In the genomic region with DNA sequence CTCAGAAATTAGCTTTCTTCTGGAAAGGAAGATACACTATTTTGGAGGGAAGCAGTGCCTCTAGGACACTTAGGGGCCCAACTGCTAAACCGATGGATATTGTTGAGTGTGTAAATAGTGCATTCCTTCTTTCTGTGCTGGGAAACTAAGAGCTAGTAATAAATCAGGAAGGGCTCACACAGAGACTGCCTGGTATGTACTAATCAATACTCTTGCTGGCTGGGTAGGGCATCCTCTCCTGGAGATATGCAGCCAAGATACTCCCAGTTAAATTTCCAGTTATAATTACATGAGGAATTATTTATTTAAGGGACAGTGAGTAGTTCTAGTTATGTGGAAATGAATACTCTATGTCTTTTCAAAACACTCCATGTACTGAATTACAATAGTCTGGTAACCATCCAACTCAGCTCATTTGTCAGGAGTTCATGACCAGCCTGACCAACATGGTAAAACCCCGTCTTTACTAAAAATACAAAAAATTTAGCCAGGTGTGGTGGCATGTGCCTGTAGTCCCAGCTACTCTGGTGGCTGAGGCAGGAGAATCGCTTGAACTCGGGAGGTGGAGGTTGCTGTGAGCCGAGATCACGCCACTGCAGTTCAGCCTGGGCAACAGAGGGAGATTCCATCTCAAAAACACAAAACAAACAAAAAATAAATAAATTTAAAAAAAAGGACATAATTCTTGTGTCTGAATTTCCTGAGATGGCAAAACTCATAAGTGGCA, we compare ENCODE assay signal across 16 cellular contexts.
A peak's percentile ranks its signal among the peaks of the same experiment; 100 is the strongest.
DNase-seq lines count a peak whose midpoint lies in the region; ATAC-seq and TF ChIP-seq lines count a peak whose summit lies in the region.
"Had no signal": no experiment of that assay in that cellular context is flagged by ENCODE, and none has a peak within 500 bp of the region (broad histone marks: within the 10 kb centered on the region; RNA-seq: fewer than 3 reads in every experiment).

No MANE protein-coding gene starts in this region.

- peak overlapping the region; percentile 43 for H3K4me3 Mint-ChIP-seq in activated naive CD4-positive, alpha-beta T cell treated with anti-CD3 and anti-CD28 coated beads, Interleukin-2, amount 10 ng/mL, durations not matched to agents 7 days and 5 days
- H3K4me3 Mint-ChIP-seq in activated CD4-positive, alpha-beta memory T cell treated with anti-CD3 and anti-CD28 coated beads, Interleukin-2, amount 10 ng/mL, durations not matched to agents 7 days and 5 days = peak overlapping the region; percentile 49
- H3K4me3 Mint-ChIP-seq in progenitor cell of endocrine pancreas (ENCODE audit: low read depth) = peak overlapping the region; percentile 58
- no peak overlapping the region for H3K4me3 Mint-ChIP-seq in stimulated activated naive B cell treated with anti-CD40 and anti-IgM and Interleukin-4, amounts not matched to agents 10 μg/mL and 1 μg/mL and 100 μg/mL, for 72 hours

- peaks cover 68% of the 10 kb centered on the region for H3K4me1 Mint-ChIP-seq in activated naive CD4-positive, alpha-beta T cell treated with anti-CD3 and anti-CD28 coated beads, Interleukin-2, amount 10 ng/mL, durations not matched to agents 7 days and 5 days
- peaks cover 60% of the 10 kb centered on the region for H3K4me1 Mint-ChIP-seq in activated CD4-positive, alpha-beta memory T cell treated with anti-CD3 and anti-CD28 coated beads, Interleukin-2, amount 10 ng/mL, durations not matched to agents 7 days and 5 days
- H3K4me1 Mint-ChIP-seq in progenitor cell of endocrine pancreas (ENCODE audit: low read depth) = peaks cover 44% of the 10 kb centered on the region
- H3K4me1 Mint-ChIP-seq in stimulated activated naive B cell treated with anti-CD40 and anti-IgM and Interleukin-4, amounts not matched to agents 10 μg/mL and 1 μg/mL and 100 μg/mL, for 72 hours = peaks cover 22 to 53% of the 10 kb centered on the region in 2 donors

- no peaks in the 10 kb centered on the region for H3K9me3 ChIP-seq in Loucy (ENCODE audit: insufficient read depth, low read depth, low read length)
- H3K9me3 ChIP-seq: heart left ventricle, Peyer's patch had no signal

- ATAC-seq in stimulated activated naive B cell treated with anti-CD40 and anti-IgM and Interleukin-4, amounts not matched to agents 10 μg/mL and 1 μg/mL and 100 μg/mL, for 72 hours (replicated peaks) = no peak
- ATAC-seq in HG03342 (IDR thresholded peaks at IDR 0.05; ENCODE audit: unreplicated experiment) = no peak
- ATAC-seq: heart left ventricle had no signal

- no peak overlapping the region for H2AFZ ChIP-seq in Loucy (ENCODE audit: low read length)

- H3F3A ChIP-seq in Loucy (ENCODE audit: low read depth) = peaks cover 21% of the 10 kb centered on the region

- H3K79me2 ChIP-seq in Loucy (ENCODE audit: insufficient read depth, low read length) = peaks cover 13% of the 10 kb centered on the region; the same call in 1 of the 2 replicates

- peak overlapping the region; percentile 99 for H3K27ac Mint-ChIP-seq in activated naive CD4-positive, alpha-beta T cell treated with anti-CD3 and anti-CD28 coated beads, Interleukin-2, amount 10 ng/mL, durations not matched to agents 7 days and 5 days
- peak overlapping the region; percentile 100 for H3K27ac Mint-ChIP-seq in activated CD4-positive, alpha-beta memory T cell treated with anti-CD3 and anti-CD28 coated beads, Interleukin-2, amount 10 ng/mL, durations not matched to agents 7 days and 5 days
- peak overlapping the region; percentile 98 for H3K27ac Mint-ChIP-seq in progenitor cell of endocrine pancreas
- no peak overlapping the region for H3K27ac Mint-ChIP-seq in stimulated activated naive B cell treated with anti-CD40 and anti-IgM and Interleukin-4, amounts not matched to agents 10 μg/mL and 1 μg/mL and 100 μg/mL, for 72 hours
- H3K27ac Mint-ChIP-seq: CD14-positive monocyte had no signal

- POLR2A ChIA-PET in activated CD4-positive, alpha-beta memory T cell treated with anti-CD3 and anti-CD28 coated beads, Interleukin-2, amount 10 ng/mL, durations not matched to agents 7 days and 5 days (lab: Charles Lee) = interaction anchor here (0.9 to 11.2 kb wide), 22 partner anchors 10 to 1786 kb away, joined by 3 to 1218 read pairs (median 82); a partner anchor contains a TSS

- H3K27me3 Mint-ChIP-seq in activated naive CD4-positive, alpha-beta T cell treated with anti-CD3 and anti-CD28 coated beads, Interleukin-2, amount 10 ng/mL, durations not matched to agents 7 days and 5 days = peaks cover 5% of the 10 kb centered on the region
- no peaks in the 10 kb centered on the region for H3K27me3 Mint-ChIP-seq in activated CD4-positive, alpha-beta memory T cell treated with anti-CD3 and anti-CD28 coated beads, Interleukin-2, amount 10 ng/mL, durations not matched to agents 7 days and 5 days
- H3K27me3 Mint-ChIP-seq in progenitor cell of endocrine pancreas = no peaks in the 10 kb centered on the region
- H3K27me3 Mint-ChIP-seq in stimulated activated naive B cell treated with anti-CD40 and anti-IgM and Interleukin-4, amounts not matched to agents 10 μg/mL and 1 μg/mL and 100 μg/mL, for 72 hours = peaks cover 0 to 5% of the 10 kb centered on the region in 2 donors
- H3K27me3 Mint-ChIP-seq: activated B cell treated with CpG ODN at 0.5 μM for 24 hours had no signal

- peak overlapping the region; percentile 92 for H3K9ac ChIP-seq in Loucy (ENCODE audit: low read depth, low read length, poor library complexity, severe bottlenecking)

- peak overlapping the region; percentile 91 for H3K4me2 ChIP-seq in Loucy (ENCODE audit: low read depth, low read length, poor library complexity, severe bottlenecking)

- no peaks in the 10 kb centered on the region for H4K20me1 ChIP-seq in Loucy (ENCODE audit: insufficient read depth, low read length, poor library complexity, severe bottlenecking)

- H3K36me3 Mint-ChIP-seq in activated naive CD4-positive, alpha-beta T cell treated with anti-CD3 and anti-CD28 coated beads, Interleukin-2, amount 10 ng/mL, durations not matched to agents 7 days and 5 days = peaks cover 10% of the 10 kb centered on the region
- H3K36me3 Mint-ChIP-seq in activated CD4-positive, alpha-beta memory T cell treated with anti-CD3 and anti-CD28 coated beads, Interleukin-2, amount 10 ng/mL, durations not matched to agents 7 days and 5 days (ENCODE audit: low read depth) = peaks cover 18% of the 10 kb centered on the region
- H3K36me3 Mint-ChIP-seq in progenitor cell of endocrine pancreas (ENCODE audit: insufficient read depth) = no peaks in the 10 kb centered on the region
- peaks cover 11 to 25% of the 10 kb centered on the region in 2 donors for H3K36me3 Mint-ChIP-seq in stimulated activated naive B cell treated with anti-CD40 and anti-IgM and Interleukin-4, amounts not matched to agents 10 μg/mL and 1 μg/mL and 100 μg/mL, for 72 hours
- H3K36me3 Mint-ChIP-seq: CD14-positive monocyte had no signal

- no peaks in the 10 kb centered on the region for H3K9me2 ChIP-seq in Loucy (replicated peaks; ENCODE audit: low read depth, low read length)

- H3K27me3 ChIP-seq in Loucy (ENCODE audit: insufficient read depth, low read length, poor library complexity, severe bottlenecking) = no peaks in the 10 kb centered on the region
- H3K27me3 ChIP-seq: Peyer's patch had no signal

- H3K4me1 ChIP-seq in Loucy (ENCODE audit: insufficient read depth, low read length, poor library complexity, severe bottlenecking) = peaks cover 57% of the 10 kb centered on the region

- H3K4me3 ChIP-seq in Loucy (ENCODE audit: low read length, poor library complexity, severe bottlenecking) = peak overlapping the region; percentile 20
- H3K4me3 ChIP-seq: heart left ventricle had no signal

- TF ChIP-seq CTCF in Loucy (conservative IDR thresholded peaks at IDR 0.05; ENCODE audit: low read length) (no peak), progenitor cell of endocrine pancreas (IDR thresholded peaks at IDR 0.05; ENCODE audit: unreplicated experiment) (no peak)

- CTCF ChIA-PET in activated naive CD4-positive, alpha-beta T cell treated with anti-CD3 and anti-CD28 coated beads, Interleukin-2, amount 10 ng/mL, durations not matched to agents 7 days and 5 days (lab: Charles Lee) = no interaction called here
- CTCF ChIA-PET in activated CD4-positive, alpha-beta memory T cell treated with anti-CD3 and anti-CD28 coated beads, Interleukin-2, amount 10 ng/mL, durations not matched to agents 7 days and 5 days (lab: Charles Lee) = interaction anchor here (0.8 to 10.3 kb wide), 5 partner anchors 40 to 83 kb away, joined by 3 to 86 read pairs (median 6); a partner anchor contains a TSS

- no peak for DNase-seq in activated naive CD4-positive, alpha-beta T cell treated with anti-CD3 and anti-CD28 coated beads, Interleukin-2, amount 10 ng/mL, durations not matched to agents 7 days and 5 days
- no peak for DNase-seq in activated naive CD4-positive, alpha-beta T cell treated with Interleukin-2 at 50 U/mL for 16 hours
- no peak for DNase-seq in activated CD4-positive, alpha-beta memory T cell treated with anti-CD3 and anti-CD28 coated beads, Interleukin-2, amount 10 ng/mL, durations not matched to agents 7 days and 5 days
- no peak for DNase-seq in progenitor cell of endocrine pancreas (ENCODE audit: low spot score, unreplicated experiment)
- no peak for DNase-seq in activated effector memory CD4-positive, alpha-beta T cell treated with Interleukin-2 at 50 U/mL for 16 hours
- DNase-seq in stimulated activated naive B cell treated with anti-CD40 and anti-IgM and Interleukin-4, amounts not matched to agents 10 μg/mL and 1 μg/mL and 100 μg/mL, for 72 hours = no peak
- DNase-seq: activated B cell treated with CpG ODN at 0.5 μM for 24 hours; effector CD8-positive, alpha-beta T cell; heart left ventricle; NCI-H1930; Peyer's patch; small intestine; stimulated activated CD8-positive, alpha-beta memory T cell treated with anti-CD3 and anti-CD28 coated beads, Interleukin-4, amount 100 ng/mL, for 48 hours had no signal

- no peaks in the 10 kb centered on the region for H3K36me3 ChIP-seq in Loucy (ENCODE audit: insufficient read depth, low read length)
- H3K36me3 ChIP-seq: heart left ventricle, Peyer's patch had no signal

- H3K9me3 Mint-ChIP-seq in activated naive CD4-positive, alpha-beta T cell treated with anti-CD3 and anti-CD28 coated beads, Interleukin-2, amount 10 ng/mL, durations not matched to agents 7 days and 5 days = no peaks in the 10 kb centered on the region
- no peaks in the 10 kb centered on the region for H3K9me3 Mint-ChIP-seq in activated CD4-positive, alpha-beta memory T cell treated with anti-CD3 and anti-CD28 coated beads, Interleukin-2, amount 10 ng/mL, durations not matched to agents 7 days and 5 days
- H3K9me3 Mint-ChIP-seq in progenitor cell of endocrine pancreas (ENCODE audit: low read depth) = no peaks in the 10 kb centered on the region
- peaks cover 3 to 7% of the 10 kb centered on the region in 2 donors for H3K9me3 Mint-ChIP-seq in stimulated activated naive B cell treated with anti-CD40 and anti-IgM and Interleukin-4, amounts not matched to agents 10 μg/mL and 1 μg/mL and 100 μg/mL, for 72 hours

Comparison
In these comparisons a context has a peak if more than half of its experiments do, and no peak if none do; other contexts are left out.
1. H3K4me3 Mint-ChIP-seq: peak in activated naive CD4-positive, alpha-beta T cell treated with anti-CD3 and anti-CD28 coated beads, Interleukin-2, amount 10 ng/mL, durations not matched to agents 7 days and 5 days (single experiment), activated CD4-positive, alpha-beta memory T cell treated with anti-CD3 and anti-CD28 coated beads, Interleukin-2, amount 10 ng/mL, durations not matched to agents 7 days and 5 days (single experiment) and progenitor cell of endocrine pancreas (single experiment); none in stimulated activated naive B cell treated with anti-CD40 and anti-IgM and Interleukin-4, amounts not matched to agents 10 μg/mL and 1 μg/mL and 100 μg/mL, for 72 hours (0 of 2).